Comparison of ENCODE assay signal across 1 cellular context in genomic region chr19:40265763-40266099, GRCh38.
TF ChIP-seq lines count a peak whose summit lies in the region.

No MANE protein-coding gene starts in this region.

TF ChIP-seq in GM23338, 12 proteins besides CTCF, POLR2A, EP300 and RAD21:
- TF ChIP-seq STAT1 (IDR thresholded peaks at IDR 0.05; ENCODE audit: unreplicated experiment): no peak
TF ChIP-seq in GM23338: peak in this region for 0.
